10 cellular contexts compared by ENCODE assay signal in genomic region chr2:136013286-136013685, GRCh38.
"Had no signal": no experiment of that assay in that cellular context is flagged by ENCODE, and none has a peak within 500 bp of the region (broad histone marks: within the 10 kb centered on the region; RNA-seq: fewer than 3 reads in every experiment).

No MANE protein-coding gene starts in this region.

- H3K9me3 ChIP-seq: gastroesophageal sphincter, heart right ventricle, ovary, suprapubic skin had no signal

- H3K27ac ChIP-seq: ovary, suprapubic skin had no signal

- ATAC-seq: activated CD4-positive, CD25-positive, alpha-beta regulatory T cell treated with anti-CD3 and anti-CD28 coated beads, Interleukin-2, amount 50 U/mL, for 24 hours; gastroesophageal sphincter; sciatic nerve had no signal

- H3K36me3 ChIP-seq: gastroesophageal sphincter, heart right ventricle, ovary, suprapubic skin had no signal

- DNase-seq: activated naive CD4-positive, alpha-beta T cell treated with anti-CD3 and anti-CD28 coated beads, Interleukin-2, amount 10 ng/mL, durations not matched to agents 7 days and 5 days; dorsolateral prefrontal cortex; islet precursor cell; midbrain; ovary had no signal

- H3K27me3 ChIP-seq: dorsolateral prefrontal cortex, gastroesophageal sphincter, heart right ventricle, ovary, suprapubic skin had no signal

- H3K4me3 ChIP-seq: dorsolateral prefrontal cortex, gastroesophageal sphincter, heart right ventricle, ovary, suprapubic skin had no signal
